8 cellular contexts compared by ENCODE assay signal in the genomic region with DNA sequence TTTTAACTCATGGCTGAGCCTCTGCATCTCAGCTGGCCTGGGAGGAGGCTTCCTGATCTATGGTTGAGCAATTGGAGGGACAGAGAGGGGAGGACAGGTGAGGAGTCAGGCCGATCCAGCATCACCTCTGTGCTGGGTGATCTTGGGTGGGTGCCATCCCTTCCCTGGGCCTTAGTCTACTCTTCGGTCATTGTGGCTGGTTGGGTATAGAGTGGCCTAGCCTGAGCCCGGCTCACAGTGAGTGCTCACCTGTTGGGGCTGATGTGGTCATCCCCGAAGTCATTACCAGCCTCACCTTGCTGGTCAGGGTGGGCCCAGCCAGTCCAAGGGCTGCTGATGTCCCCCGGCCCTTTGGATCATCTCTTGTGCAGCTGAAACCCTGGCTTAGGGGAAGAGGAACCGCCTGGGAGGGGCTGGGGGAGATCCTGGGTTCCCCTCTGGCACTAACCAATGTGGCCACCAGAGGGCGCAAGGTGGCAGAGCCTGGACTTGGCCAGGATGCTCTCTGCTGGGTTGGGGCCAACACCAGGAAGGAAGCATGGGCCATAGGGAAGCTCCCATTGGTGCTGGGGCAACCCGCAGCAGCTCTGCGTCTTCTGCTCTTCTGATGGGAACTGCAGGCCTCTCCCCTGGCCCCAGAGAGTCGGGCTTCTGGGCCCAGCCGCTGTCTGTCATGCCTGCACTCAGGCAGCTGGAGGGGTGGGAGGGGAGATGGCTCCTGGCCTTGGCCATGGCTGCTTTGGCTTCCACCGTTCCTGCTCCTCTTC. TPM values are rescaled to one million over a fixed set of nuclear protein-coding genes. Genes with fewer than 3 reads are reported as not detected.
DNase-seq lines count a peak whose midpoint lies in the region; ATAC-seq and TF ChIP-seq lines count a peak whose summit lies in the region.

No MANE protein-coding gene starts in this region.

- H3K4me1 ChIP-seq in MM.1S (ENCODE audit: low read length) (no peaks in the 10 kb centered on the region), SJSA1 (replicated peaks) (0 out of 2 replicates have a peak, but pooled peaks cover 3% of the 10 kb centered on the region), gastroesophageal sphincter (peaks cover 0 to 10% (median 8%) of the 10 kb centered on the region in 3 donors), transverse colon (no peaks in the 10 kb centered on the region)

- H3K36me3 Mint-ChIP-seq in osteocyte (ENCODE audit: unreplicated experiment): no peaks in the 10 kb centered on the region

- TF ChIP-seq POLR2A in gastroesophageal sphincter (IDR thresholded peaks at IDR 0.05) (no peak), transverse colon (IDR thresholded peaks at IDR 0.05) (no peak)

- no peaks in the 10 kb centered on the region for H3K4me1 Mint-ChIP-seq in osteocyte (ENCODE audit: unreplicated experiment)

- DNase-seq in AG08396 (ENCODE audit: low spot score) (peak; percentile 87), GM19238 (ENCODE audit: insufficient read length, low spot score) (peak; percentile 85), MM.1S (peak; percentile 73), SJSA1 (ENCODE audit: low read depth in 1 of 2, low spot score in 2 of 2) (peak; percentile 66 to 84), osteocyte (ENCODE audit: extremely low spot score, unreplicated experiment) (peak; percentile 94), transverse colon (peak; percentile 88)
- peak; percentile 94 for DNase-seq in activated effector memory CD4-positive, alpha-beta T cell treated with anti-CD3 and anti-CD28 coated beads, Interleukin-2, amount 50 U/mL, for 16 hours

- no peaks in the 10 kb centered on the region for H3K9me2 ChIP-seq in MM.1S (replicated peaks; ENCODE audit: insufficient read depth, low read length)

- H3K4me2 ChIP-seq in MM.1S (ENCODE audit: low read depth, low read length): peak overlapping the region; percentile 43; the same call in 1 of the 2 replicates

- H3K27ac ChIP-seq in MM.1S (ENCODE audit: low read length) (no peak overlapping the region), SJSA1 (no peak overlapping the region), gastroesophageal sphincter (peak overlapping the region in 2 of 4 donors; percentile 20 to 33), transverse colon (no peak overlapping the region)

- TF ChIP-seq CTCF in MM.1S (IDR thresholded peaks at IDR 0.05; ENCODE audit: low read length) (peak; percentile 93), gastroesophageal sphincter (IDR thresholded peaks at IDR 0.05) (peak in 3 of 4 experiments; percentile 89 to 93 (median 93)), osteocyte (IDR thresholded peaks at IDR 0.05) (no peak), transverse colon (IDR thresholded peaks at IDR 0.05) (peak; percentile 91 to 97 (median 93))

- H3K4me3 ChIP-seq in MM.1S (ENCODE audit: low read length) (no peak overlapping the region), SJSA1 (no peak overlapping the region), gastroesophageal sphincter (no peak overlapping the region), transverse colon (no peak overlapping the region)

- in situ Hi-C loops in transverse colon (cut with MboI; ENCODE audit: low pct_ligation_motif_present in 1 of 4, low pct_unique_long_range_greater_than_20kb in 1 of 4, low sequenced_read_pairs in 3 of 4): no loop called here

- no peaks in the 10 kb centered on the region for H3K27me3 Mint-ChIP-seq in osteocyte (ENCODE audit: unreplicated experiment)

- H3K27me3 ChIP-seq in MM.1S (replicated peaks; ENCODE audit: insufficient read depth, low read length) (peaks cover 6% of the 10 kb centered on the region; the same call in 1 of the 2 replicates), SJSA1 (replicated peaks) (no peaks in the 10 kb centered on the region), gastroesophageal sphincter (peaks cover 9% of the 10 kb centered on the region), transverse colon (no peaks in the 10 kb centered on the region)

- no peaks in the 10 kb centered on the region for H4K20me1 ChIP-seq in MM.1S (ENCODE audit: insufficient read depth, low read length)

- peak overlapping the region; percentile 61 for H2AFZ ChIP-seq in MM.1S (ENCODE audit: low read length)

- no peaks in the 10 kb centered on the region for H3K79me2 ChIP-seq in MM.1S (ENCODE audit: low read length)

- no peaks in the 10 kb centered on the region for H3F3A ChIP-seq in MM.1S (ENCODE audit: insufficient read depth, low read length)

- H3K9me3 ChIP-seq in MM.1S (replicated peaks; ENCODE audit: insufficient read depth, low read length) (no peaks in the 10 kb centered on the region), SJSA1 (replicated peaks) (no peaks in the 10 kb centered on the region), gastroesophageal sphincter (no peaks in the 10 kb centered on the region), transverse colon (no peaks in the 10 kb centered on the region)

- H3K9ac ChIP-seq in MM.1S (ENCODE audit: low read length): no peak overlapping the region

- H3K36me3 ChIP-seq in MM.1S (replicated peaks; ENCODE audit: insufficient read depth, low read length) (no peaks in the 10 kb centered on the region), SJSA1 (no peaks in the 10 kb centered on the region), gastroesophageal sphincter (peaks cover 0 to 23% of the 10 kb centered on the region in 2 donors), transverse colon (no peaks in the 10 kb centered on the region)

- no peak for TF ChIP-seq EP300 in gastroesophageal sphincter (IDR thresholded peaks at IDR 0.05)
- no peak for TF ChIP-seq EP300 in transverse colon (IDR thresholded peaks at IDR 0.05; ENCODE audit: low read depth)

- no peaks in the 10 kb centered on the region for H3K9me3 Mint-ChIP-seq in osteocyte (ENCODE audit: unreplicated experiment)

- peak; percentile 93 for ATAC-seq in gastroesophageal sphincter

- no peak overlapping the region for H3K27ac Mint-ChIP-seq in osteocyte (ENCODE audit: unreplicated experiment)

- intact Hi-C loops in transverse colon (cut with DNase I; ENCODE audit: low total_unique reads): no loop called here

- 0% methylated on average over 3 of the region's 12 CpGs; no CpG with 5 or more reads in 1 of the 2 donors for WGBS in gastroesophageal sphincter (ENCODE audit: low coverage in 1 of 2), 2 donors
- WGBS in transverse colon (ENCODE audit: low coverage in 1 of 2), 2 donors: 20% methylated on average over 11 of the region's 12 CpGs; no CpG with 5 or more reads in 1 of the 2 donors

- no peak overlapping the region for H3K4me3 Mint-ChIP-seq in osteocyte (ENCODE audit: unreplicated experiment)

RNA-seq across cellular contexts. Expression of gene ODF2, which starts 17.3 kb away (rescaled TPM):
- 48.0 and 56.9 TPM in 2 replicates for total RNA-seq in SJSA1 (2014; rRNA removed; shearing (Covaris generic))
- total RNA-seq in gastroesophageal sphincter: 10 to 100 TPM; 19.7 to 30.1 (median 26.9) TPM
- 37.7 and 40.5 TPM in 2 replicates for total RNA-seq in osteocyte
- total RNA-seq in transverse colon: 10 to 100 TPM; 13.2 to 62.3 (median 19.8) TPM

RNA-seq across cellular contexts. Expression of gene CERCAM, which starts 17.9 kb away (rescaled TPM):
- total RNA-seq in SJSA1 (2014; rRNA removed; shearing (Covaris generic)): 24.7 and 29.9 TPM in 2 replicates
- total RNA-seq in gastroesophageal sphincter (10 to 100 TPM; 18.0 to 30.0 (median 28.1) TPM), osteocyte (128 and 132 TPM in 2 replicates), transverse colon (10 to 100 TPM in 1 of 4 donors, 1 to 10 TPM in 3; 4.5 to 19.7 (median 7.8) TPM)
